In the genomic region with DNA sequence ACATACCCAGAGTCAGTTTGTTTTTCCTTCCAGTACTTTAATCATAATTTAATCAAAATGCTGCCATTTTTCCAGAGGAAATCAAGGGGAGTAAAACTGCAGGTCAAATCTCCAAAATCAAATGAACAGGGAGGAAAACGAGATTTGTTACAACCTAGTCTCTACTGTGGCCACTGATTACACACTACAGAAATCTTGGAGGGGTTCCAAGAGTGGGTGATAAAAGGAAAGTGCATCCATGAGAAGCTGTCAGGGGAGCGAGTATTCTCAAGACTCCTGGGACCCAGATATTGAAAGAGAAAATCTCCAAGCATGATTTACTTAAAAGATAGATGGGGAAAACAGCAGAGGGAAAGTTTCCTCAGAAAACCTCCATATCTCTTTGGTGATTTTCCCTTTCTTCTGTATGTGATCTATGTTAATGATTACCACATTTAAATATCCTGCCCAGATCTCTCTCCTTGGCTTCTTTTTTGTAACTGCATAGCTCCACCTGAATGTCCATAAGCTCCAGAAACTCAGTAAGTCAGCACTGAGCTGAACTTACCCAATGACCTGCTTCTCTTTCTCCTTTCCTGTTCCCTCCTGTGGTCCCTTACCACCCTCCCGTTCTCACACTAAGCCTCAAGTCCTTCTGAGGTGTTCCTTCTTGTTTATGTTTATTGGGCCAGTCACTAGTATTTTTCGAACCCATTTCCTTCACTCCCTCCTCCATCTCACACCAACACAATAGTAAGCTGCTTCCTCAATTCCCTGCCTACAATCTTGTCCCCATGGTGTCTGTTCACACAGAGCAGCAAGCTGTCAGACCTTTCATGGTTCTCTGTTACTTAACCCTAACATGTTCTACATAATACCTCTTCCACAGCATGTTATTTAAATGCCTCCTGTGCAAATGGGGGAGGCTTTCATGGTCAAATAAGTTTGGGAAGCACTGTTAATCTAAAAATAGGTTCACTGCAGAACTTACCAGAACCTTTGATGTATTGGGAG, we compare ENCODE assay signal across 16 cellular contexts.
DNase-seq lines count a peak whose midpoint lies in the region; ATAC-seq, FAIRE-seq and TF ChIP-seq lines count a peak whose summit lies in the region.
"Had no signal": no experiment of that assay in that cellular context is flagged by ENCODE, and none has a peak within 500 bp of the region (broad histone marks: within the 10 kb centered on the region; RNA-seq: fewer than 3 reads in every experiment).

No MANE protein-coding gene starts in this region.

- H3K4me2 ChIP-seq in GM23248 (ENCODE audit: unreplicated experiment) (no peak overlapping the region), GM12878 (ENCODE audit: control insufficient read depth, insufficient read depth) (no peak overlapping the region)

- H4K20me1 ChIP-seq in GM23248 (ENCODE audit: insufficient read depth) (no peaks in the 10 kb centered on the region), GM12878 (ENCODE audit: control insufficient read depth, insufficient read depth) (no peaks in the 10 kb centered on the region)

- H3K4me3 ChIP-seq in CD8-positive, alpha-beta memory T cell (ENCODE audit: low read length): no peak overlapping the region
- H3K4me3 ChIP-seq in GM23248: no peak overlapping the region
- no peak overlapping the region for H3K4me3 ChIP-seq in GM12878
- H3K4me3 ChIP-seq in gastroesophageal sphincter: no peak overlapping the region
- H3K4me3 ChIP-seq: esophagus squamous epithelium had no signal

- no peaks in the 10 kb centered on the region for H3K79me2 ChIP-seq in GM23248 (ENCODE audit: insufficient read depth)
- no peaks in the 10 kb centered on the region for H3K79me2 ChIP-seq in GM12878 (ENCODE audit: control insufficient read depth, insufficient read depth, low read length)

- no peak for DNase-seq in CD8-positive, alpha-beta memory T cell
- DNase-seq in GM23248: peak; percentile 16
- no peak for DNase-seq in GM12878 (ENCODE audit: low read depth, low spot score)
- no peak for DNase-seq in left lobe of liver (ENCODE audit: low spot score)
- DNase-seq in NCI-H226: no peak
- no peak for DNase-seq in SIG-M5 (lab: John Stamatoyannopoulos, UW)
- DNase-seq: activated CD4-positive, alpha-beta T cell treated with anti-CD3 and anti-CD28 coated beads for 48 hours; aorta; CD4-positive, alpha-beta T cell; esophagus squamous epithelium; NCI-H1092; stimulated activated CD4-positive, alpha-beta T cell treated with anti-CD3 and anti-CD28 coated beads, Interleukin-4, amount 100 ng/mL, for 24 hours; trophoblast cell had no signal

- H3K27me3 Mint-ChIP-seq in CD8-positive, alpha-beta memory T cell: no peaks in the 10 kb centered on the region
- H3K27me3 Mint-ChIP-seq: CD4-positive, alpha-beta T cell; dendritic cell treated with granulocyte-macrophage colony-stimulating factor and Interleukin-4, amounts not matched to agents 40 ng/mL and 50 ng/mL, for 4 days had no signal

- intact Hi-C loops in GM12878 (cut with micrococcal nuclease; ENCODE audit: unreplicated experiment): no loop called here

- TF ChIP-seq CTCF in GM12878 (IDR thresholded peaks at IDR 0.05 in 2 of 3, conservative IDR thresholded peaks at IDR 0.05 in 1 of 3; ENCODE audit: control insufficient read depth in 2 of 3, extremely low read depth in 1 of 3, insufficient read depth in 1 of 3, low read depth in 3 of 3, low read length in 3 of 3) (no peak), gastroesophageal sphincter (IDR thresholded peaks at IDR 0.05) (no peak)

- FAIRE-seq in GM12878 (lab: Jason Lieb, UNC): no peak

- H3K9ac ChIP-seq in GM23248 (no peak overlapping the region), GM12878 (ENCODE audit: control insufficient read depth, insufficient read depth, low read length) (no peak overlapping the region)

- no peaks in the 10 kb centered on the region for H3K27me3 ChIP-seq in CD8-positive, alpha-beta memory T cell (ENCODE audit: insufficient read depth, low read length, poor library complexity, severe bottlenecking)
- H3K27me3 ChIP-seq in GM23248 (replicated peaks; ENCODE audit: insufficient read depth) (no peaks in the 10 kb centered on the region), GM12878 (replicated peaks in 1 of 2; ENCODE audit: control insufficient read depth in 2 of 2, insufficient read depth in 2 of 2, low read length in 1 of 2) (no peaks in the 10 kb centered on the region), gastroesophageal sphincter (no peaks in the 10 kb centered on the region)
- H3K27me3 ChIP-seq: esophagus squamous epithelium had no signal

- peak overlapping the region in 5 of 8 donors; percentile 5 to 66 (median 32) for H3K27ac Mint-ChIP-seq in CD8-positive, alpha-beta memory T cell
- H3K27ac Mint-ChIP-seq: CD4-positive, alpha-beta T cell; dendritic cell treated with granulocyte-macrophage colony-stimulating factor and Interleukin-4, amounts not matched to agents 40 ng/mL and 50 ng/mL, for 4 days had no signal

- POLR2A ChIA-PET in CD8-positive, alpha-beta memory T cell (lab: Charles Lee): no interaction called here
- POLR2A ChIA-PET in GM12878 (lab: Charles Lee): interaction anchor here (0.8 kb wide), 1 partner anchor 42 kb away, joined by 5 read pairs; no protein-coding TSS in a partner anchor

- ATAC-seq in GM12878: no peak
- peak; percentile 63 for ATAC-seq in left lobe of liver
- no peak for ATAC-seq in gastroesophageal sphincter
- ATAC-seq: Panc1 had no signal

- 0 out of 2 replicates have a peak, but pooled peaks have one; percentile 25 for TF ChIP-seq POLR2A in GM12878 (IDR thresholded peaks at IDR 0.05; ENCODE audit: low read depth, low read length)
- no peak for TF ChIP-seq POLR2A in gastroesophageal sphincter (IDR thresholded peaks at IDR 0.05)

- CTCF ChIA-PET in CD8-positive, alpha-beta memory T cell (lab: Charles Lee): no interaction called here
- CTCF ChIA-PET in GM12878 (lab: Yijun Ruan, JAX): no interaction called here

- H2AFZ ChIP-seq in GM23248: no peak overlapping the region
- H2AFZ ChIP-seq in GM12878 (ENCODE audit: control insufficient read depth, low read depth, low read length): no peak overlapping the region

- no peak overlapping the region for H3K4me3 Mint-ChIP-seq in CD8-positive, alpha-beta memory T cell
- H3K4me3 Mint-ChIP-seq: CD4-positive, alpha-beta T cell; dendritic cell treated with granulocyte-macrophage colony-stimulating factor and Interleukin-4, amounts not matched to agents 40 ng/mL and 50 ng/mL, for 4 days had no signal

- in situ Hi-C loops in GM23248 (cut with MboI) (no loop called here), GM12878 (cut with MboI) (no loop called here)

- BruUV-seq in GM12878 (replicated peaks; lab: Mats Ljungman, UMichigan): no TSS peak

- no peaks in the 10 kb centered on the region for H3F3A ChIP-seq in GM23248 (ENCODE audit: insufficient read depth)

- no peak for TF ChIP-seq RAD21 in GM12878 (IDR thresholded peaks at IDR 0.05; ENCODE audit: insufficient read depth, low read depth, low read length)

- no peaks in the 10 kb centered on the region for H3K9me3 ChIP-seq in CD8-positive, alpha-beta memory T cell (ENCODE audit: low read length)
- no peaks in the 10 kb centered on the region for H3K9me3 ChIP-seq in GM23248 (ENCODE audit: low read depth)
- H3K9me3 ChIP-seq in GM12878 (replicated peaks; ENCODE audit: control insufficient read depth, insufficient read depth, low read length): no peaks in the 10 kb centered on the region; the same call in 2 of the 3 replicates
- no peaks in the 10 kb centered on the region for H3K9me3 ChIP-seq in gastroesophageal sphincter
- H3K9me3 ChIP-seq: esophagus squamous epithelium had no signal

- RAD21 ChIA-PET in GM12878 (lab: Charles Lee; ENCODE audit: unreplicated experiment): no interaction called here

- TF ChIP-seq EP300 in GM12878 (IDR thresholded peaks at IDR 0.05; ENCODE audit: borderline replicate concordance in 1 of 2, control insufficient read depth in 1 of 2, low read depth in 2 of 2, low read length in 2 of 2): no peak
- no peak for TF ChIP-seq EP300 in gastroesophageal sphincter (IDR thresholded peaks at IDR 0.05)

- no peaks in the 10 kb centered on the region for H3K4me1 ChIP-seq in CD8-positive, alpha-beta memory T cell (ENCODE audit: insufficient read depth, low read length)
- H3K4me1 ChIP-seq in GM23248 (ENCODE audit: insufficient read depth): no peaks in the 10 kb centered on the region
- no peaks in the 10 kb centered on the region for H3K4me1 ChIP-seq in GM12878 (ENCODE audit: control insufficient read depth, insufficient read depth, low read length)
- H3K4me1 ChIP-seq in gastroesophageal sphincter: no peaks in the 10 kb centered on the region
- H3K4me1 ChIP-seq: esophagus squamous epithelium had no signal

- peaks cover 21 to 66% (median 34%) of the 10 kb centered on the region in 3 donors for H3K36me3 Mint-ChIP-seq in CD8-positive, alpha-beta memory T cell

- H3K4me1 Mint-ChIP-seq in CD8-positive, alpha-beta memory T cell: peaks cover 6 to 18% (median 13%) of the 10 kb centered on the region in 3 donors

- H3K9me2 ChIP-seq in GM23248 (ENCODE audit: insufficient read depth): no peaks in the 10 kb centered on the region

- 55 to 63% methylated on average over 4 of the region's 4 CpGs for WGBS in GM23248 (ENCODE audit: low coverage in 1 of 2, low lambda C conversion rate in 2 of 2, missing lambda C conversion rate in 2 of 2), 2 experiments
- WGBS in GM12878 (ENCODE audit: insufficient coverage, insufficient replicate concordance, low lambda C conversion rate, missing lambda C conversion rate): 87% methylated on average over 4 of the region's 4 CpGs
- WGBS in gastroesophageal sphincter (ENCODE audit: low coverage in 1 of 2), 2 donors: 55 to 64% methylated on average over 4 of the region's 4 CpGs

- peaks cover 9% of the 10 kb centered on the region for H3K36me3 ChIP-seq in CD8-positive, alpha-beta memory T cell (ENCODE audit: insufficient read depth, low read length)
- H3K36me3 ChIP-seq in GM23248 (ENCODE audit: low read depth) (peaks cover 11% of the 10 kb centered on the region), GM12878 (ENCODE audit: control insufficient read depth in 2 of 2, insufficient read depth in 2 of 2, low read length in 1 of 2) (peaks cover 0 to 2% of the 10 kb centered on the region in 2 experiments; a peak in 2 of 4 replicates), gastroesophageal sphincter (peaks cover 0 to 18% of the 10 kb centered on the region in 2 donors)

- no peak overlapping the region for H3K27ac ChIP-seq in CD8-positive, alpha-beta memory T cell (ENCODE audit: low read depth, low read length)
- H3K27ac ChIP-seq in GM23248 (no peak overlapping the region), GM12878 (ENCODE audit: control insufficient read depth, insufficient read depth) (no peak overlapping the region), gastroesophageal sphincter (no peak overlapping the region)
- H3K27ac ChIP-seq: esophagus squamous epithelium had no signal

- SMC1A ChIA-PET in GM12878 (lab: Charles Lee; ENCODE audit: uncharacterized antibody, unreplicated experiment): interaction anchor here (0.6 kb wide), 1 partner anchor 118 kb away, joined by 3 read pairs; no protein-coding TSS in a partner anchor

- no peaks in the 10 kb centered on the region for H3K9me3 Mint-ChIP-seq in CD8-positive, alpha-beta memory T cell

TF ChIP-seq in GM12878, 131 proteins besides CTCF, POLR2A, EP300 and RAD21 (continues in another document):
- no peak for TF ChIP-seq TCF12 (IDR thresholded peaks at IDR 0.05; ENCODE audit: low read depth, low read length)
